14 cellular contexts compared by ENCODE assay signal in the genomic region with DNA sequence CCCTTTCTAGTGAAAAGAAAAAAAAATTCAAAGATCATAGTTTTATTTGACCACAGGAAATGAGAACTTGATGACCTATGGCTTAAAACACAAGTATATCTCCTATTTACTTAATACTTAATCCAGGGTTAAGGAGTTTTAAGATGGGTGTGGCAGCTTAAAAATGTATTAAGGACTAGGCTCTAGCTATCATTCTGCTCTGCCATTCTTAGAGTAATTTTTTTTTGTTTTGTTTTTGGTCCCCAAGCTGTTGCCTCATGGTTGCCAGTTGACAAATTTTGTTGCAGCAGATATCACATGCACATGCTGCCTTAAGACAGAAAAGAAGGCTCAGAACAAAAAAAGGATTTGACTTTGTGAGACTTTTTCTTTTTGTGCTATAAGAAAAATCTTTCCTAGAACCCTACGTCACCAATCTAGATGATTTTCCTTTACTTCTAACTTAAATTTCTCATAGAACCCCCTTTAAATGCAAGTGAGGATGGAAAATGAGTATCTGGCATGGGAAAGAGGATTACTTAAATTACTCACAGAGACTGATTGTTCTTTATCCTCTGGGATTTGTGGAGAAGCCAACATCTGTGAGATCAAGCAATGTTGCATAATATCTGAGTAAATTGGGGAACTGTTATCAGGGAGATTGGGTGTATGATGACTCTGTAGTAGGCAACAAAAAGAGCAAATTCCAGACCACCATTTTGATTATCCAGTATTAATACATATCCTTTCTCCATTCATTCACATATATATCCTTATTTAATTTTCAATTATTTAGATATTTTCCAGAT.
DNase-seq lines count a peak whose midpoint lies in the region; ATAC-seq and TF ChIP-seq lines count a peak whose summit lies in the region.
"Had no signal": no experiment of that assay in that cellular context is flagged by ENCODE, and none has a peak within 500 bp of the region (broad histone marks: within the 10 kb centered on the region; RNA-seq: fewer than 3 reads in every experiment).

No MANE protein-coding gene starts in this region.

- no peak overlapping the region for H3K27ac ChIP-seq in gastroesophageal sphincter
- H3K27ac ChIP-seq in aorta (ENCODE audit: low read depth in 1 of 2, low read length in 2 of 2) = no peak overlapping the region

- no peak for TF ChIP-seq CTCF in gastroesophageal sphincter (IDR thresholded peaks at IDR 0.05)

- TF ChIP-seq EP300 in gastroesophageal sphincter (IDR thresholded peaks at IDR 0.05) = no peak

- H3K4me3 ChIP-seq in gastroesophageal sphincter = no peak overlapping the region
- no peak overlapping the region for H3K4me3 ChIP-seq in aorta (ENCODE audit: low read length in 2 of 2)

- WGBS in gastroesophageal sphincter (ENCODE audit: low coverage in 1 of 2), 2 donors = 83 to 100% methylated on average over 1 of the region's 1 CpG
- 93 to 97% methylated on average over 1 of the region's 1 CpG for WGBS in aorta, 2 donors

- H3K4me1 ChIP-seq in gastroesophageal sphincter (peaks cover 0 to 9% (median 0%) of the 10 kb centered on the region in 3 donors), aorta (ENCODE audit: control insufficient read depth in 1 of 2, insufficient read depth in 2 of 2, low read length in 2 of 2) (no peaks in the 10 kb centered on the region)

- CTCF ChIA-PET in activated naive CD4-positive, alpha-beta T cell treated with anti-CD3 and anti-CD28 coated beads for 36 hours (lab: Charles Lee) = no interaction called here

- no peaks in the 10 kb centered on the region for H3K27me3 Mint-ChIP-seq in activated naive CD4-positive, alpha-beta T cell treated with anti-CD3 and anti-CD28 coated beads for 36 hours (ENCODE audit: low read depth)

- no peak for TF ChIP-seq POLR2A in gastroesophageal sphincter (IDR thresholded peaks at IDR 0.05)

- H3K4me1 Mint-ChIP-seq in activated naive CD4-positive, alpha-beta T cell treated with anti-CD3 and anti-CD28 coated beads for 36 hours (ENCODE audit: low read depth) = peaks cover 4% of the 10 kb centered on the region
- H3K4me1 Mint-ChIP-seq: CD4-positive, CD25-positive, alpha-beta regulatory T cell had no signal

- H3K9me3 Mint-ChIP-seq in activated naive CD4-positive, alpha-beta T cell treated with anti-CD3 and anti-CD28 coated beads for 36 hours = peaks cover 20% of the 10 kb centered on the region

- no peak for DNase-seq in Right ventricle myocardium inferior (ENCODE audit: missing footprints)
- DNase-seq in cardiac septum (ENCODE audit: low spot score) = no peak
- DNase-seq in NCI-H82 (lab: John Stamatoyannopoulos, UW) = peak; percentile 73
- DNase-seq in aorta = no peak
- DNase-seq in NK-92 treated with Interleukin-12 subunit alpha and Interleukin-12 subunit beta, amount 100 ng/mL, for 24 hours (lab: John Stamatoyannopoulos, UW) = no peak
- DNase-seq in NCI-H2227 treated with DMSO at 0.1 percent for 48 hours (lab: John Stamatoyannopoulos, UW) = no peak
- DNase-seq in activated naive CD4-positive, alpha-beta T cell treated with anti-CD3 and anti-CD28 coated beads for 36 hours = no peak
- DNase-seq: CD4-positive, CD25-positive, alpha-beta regulatory T cell; GOT3; NCI-H1417; NCI-H2029; NCI-H526 treated with DMSO at 0.1 percent for 48 hours had no signal

- H3K27me3 ChIP-seq in gastroesophageal sphincter (no peaks in the 10 kb centered on the region), aorta (ENCODE audit: control insufficient read depth in 1 of 2, insufficient read depth in 2 of 2, low read length in 1 of 2) (no peaks in the 10 kb centered on the region)

- ATAC-seq in Right ventricle myocardium inferior (peak; percentile 86), gastroesophageal sphincter (peak; percentile 43), aorta (ENCODE audit: low FRiP score) (peak; percentile 36)
- ATAC-seq: HepG2 had no signal

- intact Hi-C loops in Right ventricle myocardium inferior (cut with DNase I) (no loop called here), cardiac septum (cut with DNase I) (no loop called here), aorta (cut with DNase I) (no loop called here)
- intact Hi-C loops in activated naive CD4-positive, alpha-beta T cell treated with anti-CD3 and anti-CD28 coated beads for 36 hours (cut with micrococcal nuclease) = no loop called here

- H3K9me3 ChIP-seq in gastroesophageal sphincter (peaks cover 0 to 22% (median 0%) of the 10 kb centered on the region in 3 donors), aorta (ENCODE audit: control insufficient read depth, low read length) (no peaks in the 10 kb centered on the region)

- no peak overlapping the region for H3K27ac Mint-ChIP-seq in activated naive CD4-positive, alpha-beta T cell treated with anti-CD3 and anti-CD28 coated beads for 36 hours
- H3K27ac Mint-ChIP-seq: CD4-positive, CD25-positive, alpha-beta regulatory T cell had no signal

- H3K36me3 ChIP-seq in gastroesophageal sphincter = no peaks in the 10 kb centered on the region
- H3K36me3 ChIP-seq in aorta (ENCODE audit: control insufficient read depth in 1 of 2, insufficient read depth in 2 of 2, low read length in 1 of 2) = no peaks in the 10 kb centered on the region

- no peak overlapping the region for H3K4me3 Mint-ChIP-seq in activated naive CD4-positive, alpha-beta T cell treated with anti-CD3 and anti-CD28 coated beads for 36 hours
- H3K4me3 Mint-ChIP-seq: CD4-positive, CD25-positive, alpha-beta regulatory T cell had no signal

- no peaks in the 10 kb centered on the region for H3K36me3 Mint-ChIP-seq in activated naive CD4-positive, alpha-beta T cell treated with anti-CD3 and anti-CD28 coated beads for 36 hours (ENCODE audit: low read depth)
- H3K36me3 Mint-ChIP-seq: CD4-positive, CD25-positive, alpha-beta regulatory T cell had no signal

Comparison
In these comparisons a context has a peak if more than half of its experiments do, and no peak if none do; other contexts are left out.
1. ATAC-seq: peak in every context shown above with its lines; median percentile 86 in Right ventricle myocardium inferior; 43 in gastroesophageal sphincter; 36 in aorta.